In genomic region chr16:73059779-73060178, GRCh38 we compare ENCODE assay signal across 9 cellular contexts. TPM values are rescaled to one million over a fixed set of nuclear protein-coding genes. Genes with fewer than 3 reads are reported as not detected.
DNase-seq lines count a peak whose midpoint lies in the region; ATAC-seq and TF ChIP-seq lines count a peak whose summit lies in the region.
"Had no signal": no experiment of that assay in that cellular context is flagged by ENCODE, and none has a peak within 500 bp of the region (broad histone marks: within the 10 kb centered on the region; RNA-seq: fewer than 3 reads in every experiment).

No MANE protein-coding gene starts in this region.

- peaks cover 14% of the 10 kb centered on the region for H3K4me1 Mint-ChIP-seq in activated T-helper 17 cell treated with anti-CD3 and anti-CD28 coated beads, Interleukin-2, amount 50 U/mL, for 72 hours
- H3K4me1 Mint-ChIP-seq in glutamatergic neuron (ENCODE audit: low read depth, unreplicated experiment) = peaks cover 34% of the 10 kb centered on the region
- H3K4me1 Mint-ChIP-seq in stimulated activated effector memory CD8-positive, alpha-beta T cell treated with anti-CD3 and anti-CD28 coated beads, Interleukin-12 subunit alpha, Interleukin-12 subunit beta, amount 100 ng/mL, for 72 hours = peaks cover 12% of the 10 kb centered on the region

- no peak for DNase-seq in HFF-Myc (ENCODE audit: extremely low read depth, low read depth)
- DNase-seq in glutamatergic neuron = no peak
- DNase-seq in stimulated activated effector memory CD8-positive, alpha-beta T cell treated with anti-CD3 and anti-CD28 coated beads, Interleukin-12 subunit alpha, Interleukin-12 subunit beta, amount 100 ng/mL, for 72 hours (ENCODE audit: low spot score in 2 of 2) = no peak
- DNase-seq in NCI-H146 treated with DMSO at 0.1 percent for 48 hours (lab: John Stamatoyannopoulos, UW; ENCODE audit: unreplicated experiment) = no peak
- DNase-seq in cerebellar nuclear complex (lab: John Stamatoyannopoulos, UW) = no peak
- DNase-seq in HPDE6-E6E7 (ENCODE audit: extremely low spot score) = no peak
- DNase-seq: activated T-cell treated with anti-CD3 and anti-CD28 coated beads, Interleukin-2, amount 50 U/mL, for 4 hours had no signal

- no peak for ATAC-seq in activated T-helper 17 cell treated with anti-CD3 and anti-CD28 coated beads, Interleukin-2, amount 50 U/mL, for 72 hours (replicated peaks)
- ATAC-seq in stimulated activated effector memory CD8-positive, alpha-beta T cell treated with anti-CD3 and anti-CD28 coated beads, Interleukin-12 subunit alpha, Interleukin-12 subunit beta, amount 100 ng/mL, for 72 hours = no peak
- ATAC-seq in GM18870 (IDR thresholded peaks at IDR 0.05; ENCODE audit: unreplicated experiment) = no peak
- ATAC-seq: activated T-cell treated with anti-CD3 and anti-CD28 coated beads, Interleukin-2, amount 50 U/mL, for 4 hours had no signal

- TF ChIP-seq CTCF in HFF-Myc (IDR thresholded peaks at IDR 0.05; ENCODE audit: low read depth, low read length, missing control alignments) = no peak
- no peak for TF ChIP-seq CTCF in glutamatergic neuron (IDR thresholded peaks at IDR 0.05; ENCODE audit: partially characterized antibody, unreplicated experiment)

- peak overlapping the region; percentile 69 for H3K4me3 Mint-ChIP-seq in activated T-helper 17 cell treated with anti-CD3 and anti-CD28 coated beads, Interleukin-2, amount 50 U/mL, for 72 hours
- H3K4me3 Mint-ChIP-seq in glutamatergic neuron (ENCODE audit: unreplicated experiment) = peak overlapping the region; percentile 83
- H3K4me3 Mint-ChIP-seq in stimulated activated effector memory CD8-positive, alpha-beta T cell treated with anti-CD3 and anti-CD28 coated beads, Interleukin-12 subunit alpha, Interleukin-12 subunit beta, amount 100 ng/mL, for 72 hours = peak overlapping the region; percentile 59

- H3K9me3 Mint-ChIP-seq in activated T-helper 17 cell treated with anti-CD3 and anti-CD28 coated beads, Interleukin-2, amount 50 U/mL, for 72 hours = no peaks in the 10 kb centered on the region
- H3K9me3 Mint-ChIP-seq in glutamatergic neuron (ENCODE audit: unreplicated experiment) = peaks cover 10% of the 10 kb centered on the region
- no peaks in the 10 kb centered on the region for H3K9me3 Mint-ChIP-seq in stimulated activated effector memory CD8-positive, alpha-beta T cell treated with anti-CD3 and anti-CD28 coated beads, Interleukin-12 subunit alpha, Interleukin-12 subunit beta, amount 100 ng/mL, for 72 hours
- H3K9me3 Mint-ChIP-seq: activated T-cell treated with anti-CD3 and anti-CD28 coated beads, Interleukin-2, amount 50 U/mL, for 4 hours had no signal

- peaks cover 62% of the 10 kb centered on the region for H3K27me3 Mint-ChIP-seq in activated T-helper 17 cell treated with anti-CD3 and anti-CD28 coated beads, Interleukin-2, amount 50 U/mL, for 72 hours
- peaks cover 32% of the 10 kb centered on the region for H3K27me3 Mint-ChIP-seq in glutamatergic neuron (ENCODE audit: unreplicated experiment)

- H3K4me3 ChIP-seq in HFF-Myc (replicated peaks; ENCODE audit: low read depth, low read length) = peak overlapping the region; percentile 56; the same call in 1 of the 2 replicates

- H3K36me3 Mint-ChIP-seq in activated T-helper 17 cell treated with anti-CD3 and anti-CD28 coated beads, Interleukin-2, amount 50 U/mL, for 72 hours (ENCODE audit: low read depth) = peaks cover 6% of the 10 kb centered on the region
- H3K36me3 Mint-ChIP-seq in glutamatergic neuron (ENCODE audit: unreplicated experiment) = peaks cover 6% of the 10 kb centered on the region
- peaks cover 6% of the 10 kb centered on the region for H3K36me3 Mint-ChIP-seq in stimulated activated effector memory CD8-positive, alpha-beta T cell treated with anti-CD3 and anti-CD28 coated beads, Interleukin-12 subunit alpha, Interleukin-12 subunit beta, amount 100 ng/mL, for 72 hours

- no peak overlapping the region for H3K27ac Mint-ChIP-seq in activated T-helper 17 cell treated with anti-CD3 and anti-CD28 coated beads, Interleukin-2, amount 50 U/mL, for 72 hours
- no peak overlapping the region for H3K27ac Mint-ChIP-seq in glutamatergic neuron (ENCODE audit: unreplicated experiment)
- H3K27ac Mint-ChIP-seq in stimulated activated effector memory CD8-positive, alpha-beta T cell treated with anti-CD3 and anti-CD28 coated beads, Interleukin-12 subunit alpha, Interleukin-12 subunit beta, amount 100 ng/mL, for 72 hours = no peak overlapping the region

RNA-seq across cellular contexts. Expression of gene ZFHX3, which starts 11.9 kb away (rescaled TPM):
- total RNA-seq in activated T-helper 17 cell treated with anti-CD3 and anti-CD28 coated beads, Interleukin-2, amount 50 U/mL, for 72 hours = under 1 TPM; 0.21 to 0.22 TPM
- total RNA-seq in glutamatergic neuron (ENCODE audit: unreplicated experiment) = 6.8 TPM
